ENCODE assay signal across 13 cellular contexts in genomic region chr16:83615131-83615530, GRCh38.
"Had no signal": no experiment of that assay in that cellular context is flagged by ENCODE, and none has a peak within 500 bp of the region (broad histone marks: within the 10 kb centered on the region; RNA-seq: fewer than 3 reads in every experiment).

No MANE protein-coding gene starts in this region.

- H3K36me3 ChIP-seq: left ventricle myocardium inferior, upper lobe of left lung had no signal

- H3K27me3 ChIP-seq: foreskin keratinocyte, upper lobe of left lung had no signal

- H3K4me1 ChIP-seq: foreskin keratinocyte, left ventricle myocardium inferior, upper lobe of left lung had no signal

- H3K27ac ChIP-seq: foreskin keratinocyte, left ventricle myocardium inferior, upper lobe of left lung had no signal

- H3K27ac Mint-ChIP-seq: activated naive CD8-positive, alpha-beta T cell; endodermal cell; stimulated activated naive CD8-positive, alpha-beta T cell treated with anti-CD3 and anti-CD28 coated beads, Interleukin-15, Interleukin-2, amounts not matched to agents 100 ng/mL and 50 ng/mL, for 24 hours had no signal

- DNase-seq: activated CD4-positive, alpha-beta T cell treated with anti-CD3 and anti-CD28 coated beads, Interleukin-2, amount 50 U/mL, for 48 hours; activated CD4-positive, CD25-positive, alpha-beta regulatory T cell treated with anti-CD3 and anti-CD28 coated beads, Interleukin-2, amount 50 U/mL, for 72 hours; activated gamma-delta T cell; activated T-cell treated with anti-CD3 and anti-CD28 coated beads, Interleukin-2, amount 50 U/mL, for 48 hours; amygdala; endodermal cell; left ventricle myocardium inferior; mesendoderm; stimulated activated CD4-positive, alpha-beta T cell treated with anti-CD3 and anti-CD28 coated beads, Interleukin-4, amount 100 ng/mL, for 1 hour; upper lobe of left lung had no signal

- H3K4me3 ChIP-seq: left ventricle myocardium inferior, upper lobe of left lung had no signal

- H3K36me3 Mint-ChIP-seq: activated naive CD8-positive, alpha-beta T cell had no signal

- H3K9me3 ChIP-seq: upper lobe of left lung had no signal

- H3K4me3 Mint-ChIP-seq: activated naive CD8-positive, alpha-beta T cell; endodermal cell; stimulated activated naive CD8-positive, alpha-beta T cell treated with anti-CD3 and anti-CD28 coated beads, Interleukin-15, Interleukin-2, amounts not matched to agents 100 ng/mL and 50 ng/mL, for 24 hours had no signal
